ENCODE assay signal across 22 cellular contexts in the genomic region with DNA sequence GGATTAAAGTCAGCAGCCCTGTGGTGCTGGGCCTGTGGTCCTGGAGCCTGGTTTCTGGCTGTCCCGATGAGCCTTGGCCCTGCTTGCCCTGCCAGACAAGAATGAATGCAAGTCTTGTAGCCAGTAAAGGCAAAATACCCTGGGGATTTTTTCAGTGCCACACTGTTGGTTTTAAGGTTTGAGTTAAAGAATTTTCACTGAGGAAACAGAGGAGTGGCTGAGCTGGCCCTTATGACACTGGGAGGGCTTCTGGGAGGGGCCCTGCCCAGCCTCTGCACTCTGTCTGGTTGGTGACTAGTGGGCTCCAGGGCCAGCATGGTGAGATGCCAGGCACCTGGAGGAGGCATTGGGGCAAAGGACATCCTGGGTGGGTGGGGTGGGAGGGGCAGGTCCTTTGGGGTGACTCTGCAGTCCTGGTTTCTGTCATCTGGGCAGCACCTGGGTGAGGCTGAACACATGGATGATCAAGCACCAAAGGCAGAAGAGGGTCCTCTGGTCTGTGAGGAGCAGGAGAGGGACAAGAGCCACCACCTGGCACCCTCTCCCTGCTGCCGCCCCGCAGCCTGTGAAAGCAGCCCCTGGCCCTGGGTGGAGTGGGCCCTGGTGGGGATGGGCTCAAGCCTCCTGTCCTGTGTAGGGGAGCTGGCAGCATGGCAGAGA. TPM values are rescaled to one million over a fixed set of nuclear protein-coding genes. Genes with fewer than 3 reads are reported as not detected.
DNase-seq lines count a peak whose midpoint lies in the region; ATAC-seq, FAIRE-seq and TF ChIP-seq lines count a peak whose summit lies in the region.
"Had no signal": no experiment of that assay in that cellular context is flagged by ENCODE, and none has a peak within 500 bp of the region (broad histone marks: within the 10 kb centered on the region; RNA-seq: fewer than 3 reads in every experiment).

No MANE protein-coding gene starts in this region.

- H3K4me1 ChIP-seq in CD4-positive, CD25-positive, alpha-beta regulatory T cell (ENCODE audit: control insufficient read depth, insufficient read depth, low read length, poor library complexity, severe bottlenecking) = peaks cover 9% of the 10 kb centered on the region
- peaks cover 46% of the 10 kb centered on the region for H3K4me1 ChIP-seq in RWPE2 (ENCODE audit: insufficient read depth, poor library complexity, severe bottlenecking)
- H3K4me1 ChIP-seq in psoas muscle = peaks cover 12% of the 10 kb centered on the region

- intact Hi-C loops in psoas muscle (cut with DNase I) = no loop called here

- H3K4me1 Mint-ChIP-seq in CD4-positive, CD25-positive, alpha-beta regulatory T cell = peaks cover 0 to 12% (median 9%) of the 10 kb centered on the region in 4 donors

- H3K9me3 ChIP-seq in CD4-positive, CD25-positive, alpha-beta regulatory T cell (ENCODE audit: control insufficient read depth in 2 of 2, low read length in 2 of 2) = no peaks in the 10 kb centered on the region
- H3K9me3 ChIP-seq in RWPE2 (ENCODE audit: severe bottlenecking) (no peaks in the 10 kb centered on the region), psoas muscle (peaks cover 4% of the 10 kb centered on the region)
- H3K9me3 ChIP-seq: right lobe of liver, transverse colon had no signal

- H3K4me3 Mint-ChIP-seq in CD4-positive, CD25-positive, alpha-beta regulatory T cell = no peak overlapping the region
- H3K4me3 Mint-ChIP-seq: CD8-positive, alpha-beta T cell; naive thymus-derived CD4-positive, alpha-beta T cell had no signal

- FAIRE-seq in frontal cortex (lab: Jason Lieb, UNC) = no peak

- no peak for TF ChIP-seq CTCF in RWPE2 (IDR thresholded peaks at IDR 0.05; ENCODE audit: poor library complexity, severe bottlenecking)
- TF ChIP-seq CTCF in psoas muscle (IDR thresholded peaks at IDR 0.05) = no peak

- DNase-seq in CD4-positive, CD25-positive, alpha-beta regulatory T cell = no peak
- DNase-seq in RWPE2 (ENCODE audit: low spot score) (peak; percentile 42), psoas muscle (no peak), iPS-NIHi11 (ENCODE audit: low spot score) (no peak), frontal cortex (ENCODE audit: low spot score in 2 of 2) (no peak), GM19238 (ENCODE audit: insufficient read length, low spot score) (no peak)
- DNase-seq: activated effector memory CD4-positive, alpha-beta T cell treated with Interleukin-2 at 50 U/mL for 16 hours; aorta; CD8-positive, alpha-beta T cell; central memory CD4-positive, alpha-beta T cell; GF-D8; kidney glomerular epithelial cell; mammary epithelial cell; naive thymus-derived CD4-positive, alpha-beta T cell; NCI-H1436; NCI-H526; right lobe of liver; transverse colon had no signal

- no peaks in the 10 kb centered on the region for H3K27me3 ChIP-seq in CD4-positive, CD25-positive, alpha-beta regulatory T cell (ENCODE audit: control insufficient read depth, insufficient read depth, low read length)
- H3K27me3 ChIP-seq in RWPE2 (ENCODE audit: insufficient read depth, poor library complexity, severe bottlenecking) = no peaks in the 10 kb centered on the region
- no peaks in the 10 kb centered on the region for H3K27me3 ChIP-seq in psoas muscle (ENCODE audit: insufficient read depth in 3 of 3, low read length in 2 of 3)
- H3K27me3 ChIP-seq: right lobe of liver, transverse colon had no signal

- no peaks in the 10 kb centered on the region for H3K9me3 Mint-ChIP-seq in CD4-positive, CD25-positive, alpha-beta regulatory T cell
- H3K9me3 Mint-ChIP-seq: CD8-positive, alpha-beta T cell had no signal

- no peaks in the 10 kb centered on the region for H3K36me3 ChIP-seq in CD4-positive, CD25-positive, alpha-beta regulatory T cell (ENCODE audit: control insufficient read depth, insufficient read depth, low read length)
- H3K36me3 ChIP-seq in RWPE2 (ENCODE audit: low read depth) (no peaks in the 10 kb centered on the region), psoas muscle (ENCODE audit: insufficient read depth in 1 of 2, low read depth in 1 of 2) (no peaks in the 10 kb centered on the region)
- H3K36me3 ChIP-seq: right lobe of liver, transverse colon had no signal

- H3K27me3 Mint-ChIP-seq in CD4-positive, CD25-positive, alpha-beta regulatory T cell = peaks cover 18% of the 10 kb centered on the region

- H3K4me3 ChIP-seq in CD4-positive, CD25-positive, alpha-beta regulatory T cell (ENCODE audit: low read depth, low read length) = no peak overlapping the region
- H3K4me3 ChIP-seq in RWPE2 (ENCODE audit: severe bottlenecking) = no peak overlapping the region
- H3K4me3 ChIP-seq in psoas muscle = no peak overlapping the region
- H3K4me3 ChIP-seq: right lobe of liver, transverse colon had no signal

- no peaks in the 10 kb centered on the region for H3K36me3 Mint-ChIP-seq in CD4-positive, CD25-positive, alpha-beta regulatory T cell
- H3K36me3 Mint-ChIP-seq: CD8-positive, alpha-beta T cell; naive thymus-derived CD4-positive, alpha-beta T cell had no signal

- 71 to 85% (median 77%) methylated on average over 3 of the region's 3 CpGs for WGBS in psoas muscle, 3 donors

- H3K27ac ChIP-seq in CD4-positive, CD25-positive, alpha-beta regulatory T cell (ENCODE audit: insufficient read depth, low read length, poor library complexity, severe bottlenecking) = no peak overlapping the region
- peak overlapping the region; percentile 84 for H3K27ac ChIP-seq in RWPE2 (ENCODE audit: poor library complexity, severe bottlenecking)
- H3K27ac ChIP-seq in psoas muscle = peak overlapping the region; percentile 74
- H3K27ac ChIP-seq: right lobe of liver had no signal

- no peak for ATAC-seq in CD4-positive, CD25-positive, alpha-beta regulatory T cell (ENCODE audit: low read depth in 2 of 2)
- peak; percentile 39 for ATAC-seq in GM18907 (IDR thresholded peaks at IDR 0.05; ENCODE audit: unreplicated experiment)
- ATAC-seq in RWPE2 (ENCODE audit: low read depth) = no peak
- peak in 1 of 4 donors; percentile 17 for ATAC-seq in psoas muscle
- ATAC-seq: CD8-positive, alpha-beta T cell; naive thymus-derived CD4-positive, alpha-beta T cell; right lobe of liver; Right ventricle myocardium inferior had no signal

- peak overlapping the region in 2 of 3 donors; percentile 45 to 76 for H3K27ac Mint-ChIP-seq in CD4-positive, CD25-positive, alpha-beta regulatory T cell
- H3K27ac Mint-ChIP-seq: CD8-positive, alpha-beta T cell had no signal

RNA-seq across cellular contexts. Expression of gene PLA2G4E, which starts 12.5 kb away (rescaled TPM):
- not detected for total RNA-seq in CD4-positive, CD25-positive, alpha-beta regulatory T cell
- polyA plus RNA-seq in CD4-positive, CD25-positive, alpha-beta regulatory T cell = not detected
- total RNA-seq in psoas muscle (under 1 TPM in 3 of 4 donors, not detected in 1; 0.08 to 0.34 (median 0.24) TPM), frontal cortex (not detected)
- under 1 TPM in 2 of 3 donors, not detected in 1; 0.01 to 0.07 TPM for polyA plus RNA-seq in psoas muscle
- total RNA-seq: aorta; CD8-positive, alpha-beta T cell; epithelial cell of proximal tubule; naive thymus-derived CD4-positive, alpha-beta T cell; osteocyte; right lobe of liver had no signal
- polyA plus RNA-seq: aorta; naive thymus-derived CD4-positive, alpha-beta T cell had no signal
